In genomic region chr2:42267530-42267929, GRCh38 we compare ENCODE assay signal across 17 cellular contexts.
DNase-seq lines count a peak whose midpoint lies in the region; ATAC-seq lines count a peak whose summit lies in the region.
"Had no signal": no experiment of that assay in that cellular context is flagged by ENCODE, and none has a peak within 500 bp of the region (broad histone marks: within the 10 kb centered on the region; RNA-seq: fewer than 3 reads in every experiment).

No MANE protein-coding gene starts in this region.

- peak; percentile 22 for DNase-seq in activated naive CD4-positive, alpha-beta T cell treated with anti-CD3 and anti-CD28 coated beads, Interleukin-2, amount 10 ng/mL, durations not matched to agents 7 days and 5 days
- no peak for DNase-seq in activated naive CD4-positive, alpha-beta T cell treated with anti-CD3 and anti-CD28 coated beads, Interleukin-2, amount 50 U/mL, for 16 hours
- DNase-seq in activated T-helper 1 cell treated with anti-CD3 and anti-CD28 coated beads, Interleukin-12 subunit alpha, Interleukin-12 subunit beta, Interleukin-2, Interleukin-4 antibody, amounts not matched to agents 30 ng/mL and 10 ng/mL and 1 ng/mL, durations not matched to agents 14 hours and 24 hours and 36 hours (ENCODE audit: low spot score) = no peak
- no peak for DNase-seq in stimulated activated naive CD8-positive, alpha-beta T cell treated with anti-CD3 and anti-CD28 coated beads, Interleukin-15, amount 100 ng/mL, for 72 hours
- DNase-seq in NCI-H1694 treated with DMSO at 0.1 percent for 48 hours (lab: John Stamatoyannopoulos, UW) (no peak), HuH-7 (ENCODE audit: low spot score) (no peak), SHP77 (lab: John Stamatoyannopoulos, UW) (no peak)
- DNase-seq: activated CD4-positive, alpha-beta memory T cell treated with anti-CD3 and anti-CD28 coated beads for 36 hours; kidney glomerular epithelial cell; NCI-H1436; NCI-H2171; NCI-H524 treated with DMSO at 0.1 percent for 48 hours; posterior cingulate gyrus; WERI-Rb-1 had no signal

- intact Hi-C loops in activated T-helper 1 cell treated with anti-CD3 and anti-CD28 coated beads, Interleukin-12 subunit alpha, Interleukin-12 subunit beta, Interleukin-2, Interleukin-4 antibody, amounts not matched to agents 30 ng/mL and 10 ng/mL and 1 ng/mL, durations not matched to agents 14 hours and 24 hours and 36 hours (cut with micrococcal nuclease) = no loop called here

- H3K9me3 Mint-ChIP-seq in activated naive CD4-positive, alpha-beta T cell treated with anti-CD3 and anti-CD28 coated beads, Interleukin-2, amount 10 ng/mL, durations not matched to agents 7 days and 5 days = no peaks in the 10 kb centered on the region
- H3K9me3 Mint-ChIP-seq in activated T-helper 1 cell treated with anti-CD3 and anti-CD28 coated beads, Interleukin-12 subunit alpha, Interleukin-12 subunit beta, Interleukin-2, Interleukin-4 antibody, amounts not matched to agents 30 ng/mL and 10 ng/mL and 1 ng/mL, durations not matched to agents 14 hours and 24 hours and 36 hours = no peaks in the 10 kb centered on the region
- no peaks in the 10 kb centered on the region for H3K9me3 Mint-ChIP-seq in stimulated activated naive CD8-positive, alpha-beta T cell treated with anti-CD3 and anti-CD28 coated beads, Interleukin-15, amount 100 ng/mL, for 72 hours
- H3K9me3 Mint-ChIP-seq: activated CD4-positive, alpha-beta memory T cell treated with anti-CD3 and anti-CD28 coated beads for 36 hours; neural progenitor cell had no signal

- H3K36me3 Mint-ChIP-seq in activated naive CD4-positive, alpha-beta T cell treated with anti-CD3 and anti-CD28 coated beads, Interleukin-2, amount 10 ng/mL, durations not matched to agents 7 days and 5 days = peaks cover 24% of the 10 kb centered on the region
- peaks cover 6% of the 10 kb centered on the region for H3K36me3 Mint-ChIP-seq in activated T-helper 1 cell treated with anti-CD3 and anti-CD28 coated beads, Interleukin-12 subunit alpha, Interleukin-12 subunit beta, Interleukin-2, Interleukin-4 antibody, amounts not matched to agents 30 ng/mL and 10 ng/mL and 1 ng/mL, durations not matched to agents 14 hours and 24 hours and 36 hours (ENCODE audit: low read depth)

- peak; percentile 53 for ATAC-seq in GM21447 (IDR thresholded peaks at IDR 0.05; ENCODE audit: unreplicated experiment)
- peak; percentile 72 for ATAC-seq in stimulated activated naive CD8-positive, alpha-beta T cell treated with anti-CD3 and anti-CD28 coated beads, Interleukin-15, amount 100 ng/mL, for 72 hours
- ATAC-seq: SK-N-SH treated with all-trans-retinoic acid at 6 μM for 48 hours had no signal

- peaks cover 18% of the 10 kb centered on the region for H3K4me1 Mint-ChIP-seq in activated naive CD4-positive, alpha-beta T cell treated with anti-CD3 and anti-CD28 coated beads, Interleukin-2, amount 10 ng/mL, durations not matched to agents 7 days and 5 days
- H3K4me1 Mint-ChIP-seq in activated T-helper 1 cell treated with anti-CD3 and anti-CD28 coated beads, Interleukin-12 subunit alpha, Interleukin-12 subunit beta, Interleukin-2, Interleukin-4 antibody, amounts not matched to agents 30 ng/mL and 10 ng/mL and 1 ng/mL, durations not matched to agents 14 hours and 24 hours and 36 hours (ENCODE audit: low read depth) = peaks cover 16% of the 10 kb centered on the region
- peaks cover 7% of the 10 kb centered on the region for H3K4me1 Mint-ChIP-seq in stimulated activated naive CD8-positive, alpha-beta T cell treated with anti-CD3 and anti-CD28 coated beads, Interleukin-15, amount 100 ng/mL, for 72 hours
- H3K4me1 Mint-ChIP-seq: neural progenitor cell had no signal

- CTCF ChIA-PET in activated naive CD4-positive, alpha-beta T cell treated with anti-CD3 and anti-CD28 coated beads, Interleukin-2, amount 10 ng/mL, durations not matched to agents 7 days and 5 days (lab: Charles Lee) = interaction anchor here (1.1 kb wide), 1 partner anchor 181 kb away, joined by 3 read pairs; no protein-coding TSS in a partner anchor

- H3K27ac Mint-ChIP-seq in activated naive CD4-positive, alpha-beta T cell treated with anti-CD3 and anti-CD28 coated beads, Interleukin-2, amount 10 ng/mL, durations not matched to agents 7 days and 5 days = no peak overlapping the region
- H3K27ac Mint-ChIP-seq in activated T-helper 1 cell treated with anti-CD3 and anti-CD28 coated beads, Interleukin-12 subunit alpha, Interleukin-12 subunit beta, Interleukin-2, Interleukin-4 antibody, amounts not matched to agents 30 ng/mL and 10 ng/mL and 1 ng/mL, durations not matched to agents 14 hours and 24 hours and 36 hours = peak overlapping the region; percentile 45
- no peak overlapping the region for H3K27ac Mint-ChIP-seq in stimulated activated naive CD8-positive, alpha-beta T cell treated with anti-CD3 and anti-CD28 coated beads, Interleukin-15, amount 100 ng/mL, for 72 hours
- H3K27ac Mint-ChIP-seq: activated CD4-positive, alpha-beta memory T cell treated with anti-CD3 and anti-CD28 coated beads for 36 hours; neural progenitor cell had no signal

- no peak overlapping the region for H3K4me3 Mint-ChIP-seq in activated naive CD4-positive, alpha-beta T cell treated with anti-CD3 and anti-CD28 coated beads, Interleukin-2, amount 10 ng/mL, durations not matched to agents 7 days and 5 days
- H3K4me3 Mint-ChIP-seq in activated T-helper 1 cell treated with anti-CD3 and anti-CD28 coated beads, Interleukin-12 subunit alpha, Interleukin-12 subunit beta, Interleukin-2, Interleukin-4 antibody, amounts not matched to agents 30 ng/mL and 10 ng/mL and 1 ng/mL, durations not matched to agents 14 hours and 24 hours and 36 hours = no peak overlapping the region
- no peak overlapping the region for H3K4me3 Mint-ChIP-seq in stimulated activated naive CD8-positive, alpha-beta T cell treated with anti-CD3 and anti-CD28 coated beads, Interleukin-15, amount 100 ng/mL, for 72 hours
- H3K4me3 Mint-ChIP-seq: activated CD4-positive, alpha-beta memory T cell treated with anti-CD3 and anti-CD28 coated beads for 36 hours; neural progenitor cell had no signal

- no peaks in the 10 kb centered on the region for H3K27me3 Mint-ChIP-seq in activated naive CD4-positive, alpha-beta T cell treated with anti-CD3 and anti-CD28 coated beads, Interleukin-2, amount 10 ng/mL, durations not matched to agents 7 days and 5 days
- no peaks in the 10 kb centered on the region for H3K27me3 Mint-ChIP-seq in activated T-helper 1 cell treated with anti-CD3 and anti-CD28 coated beads, Interleukin-12 subunit alpha, Interleukin-12 subunit beta, Interleukin-2, Interleukin-4 antibody, amounts not matched to agents 30 ng/mL and 10 ng/mL and 1 ng/mL, durations not matched to agents 14 hours and 24 hours and 36 hours (ENCODE audit: insufficient read depth)
- H3K27me3 Mint-ChIP-seq in stimulated activated naive CD8-positive, alpha-beta T cell treated with anti-CD3 and anti-CD28 coated beads, Interleukin-15, amount 100 ng/mL, for 72 hours = no peaks in the 10 kb centered on the region
- H3K27me3 Mint-ChIP-seq: activated CD4-positive, alpha-beta memory T cell treated with anti-CD3 and anti-CD28 coated beads for 36 hours had no signal
